In genomic region chr21:46324390-46325072, GRCh38 we compare ENCODE assay signal across 8 cellular contexts. TPM values are rescaled to one million over a fixed set of nuclear protein-coding genes. Genes with fewer than 3 reads are reported as not detected.
DNase-seq lines count a peak whose midpoint lies in the region; ATAC-seq and TF ChIP-seq lines count a peak whose summit lies in the region.

No MANE protein-coding gene starts in this region.

- H3K36me3 Mint-ChIP-seq in immature natural killer cell: peaks cover 3 to 12% (median 10%) of the 10 kb centered on the region in 3 donors

- CTCF ChIA-PET in A673 (lab: Charles Lee): interaction anchor here (0.6 kb wide), 1 partner anchor 352 kb away, joined by 4 read pairs; no protein-coding TSS in a partner anchor

- peaks cover 30 to 35% of the 10 kb centered on the region in 2 donors for H3K4me1 Mint-ChIP-seq in immature natural killer cell

- ATAC-seq in GM18520 (IDR thresholded peaks at IDR 0.05; ENCODE audit: unreplicated experiment): peak; percentile 25
- ATAC-seq in HG03045 (IDR thresholded peaks at IDR 0.05; ENCODE audit: unreplicated experiment): peak; percentile 59

- peak overlapping the region; percentile 98 for H2AFZ ChIP-seq in smooth muscle cell (ENCODE audit: low read depth)

- H3K27ac ChIP-seq in A673 (ENCODE audit: low read depth, low read length, poor library complexity, severe bottlenecking) (peak overlapping the region; percentile 100), VCaP (peak overlapping the region; percentile 99), breast epithelium (peak overlapping the region; percentile 95 to 96), smooth muscle cell (ENCODE audit: low read depth) (peak overlapping the region; percentile 99)

- H3K4me1 ChIP-seq in A673 (ENCODE audit: insufficient read depth, low read length, poor library complexity, severe bottlenecking) (peaks cover 27% of the 10 kb centered on the region), breast epithelium (peaks cover 3 to 11% of the 10 kb centered on the region in 2 donors), smooth muscle cell (ENCODE audit: low read depth) (peaks cover 22% of the 10 kb centered on the region)

- BruUV-seq in A673 (replicated peaks; lab: Mats Ljungman, UMichigan): no TSS peak

- peaks cover 15% of the 10 kb centered on the region for H3F3A ChIP-seq in smooth muscle cell (ENCODE audit: low read depth)

- H3K4me3 ChIP-seq in A673 (ENCODE audit: low read depth, low read length, poor library complexity, severe bottlenecking) (peak overlapping the region; percentile 89), breast epithelium (peak overlapping the region; percentile 76 to 98 (median 80)), smooth muscle cell (peak overlapping the region; percentile 99)

- H3K4me3 Mint-ChIP-seq in immature natural killer cell: peak overlapping the region; percentile 95 to 98 (median 96)

- no peaks in the 10 kb centered on the region for H3K9me3 ChIP-seq in A673 (ENCODE audit: low read depth, low read length, poor library complexity, severe bottlenecking)
- H3K9me3 ChIP-seq in breast epithelium: no peaks in the 10 kb centered on the region
- H3K9me3 ChIP-seq in smooth muscle cell (replicated peaks; ENCODE audit: low read depth): no peaks in the 10 kb centered on the region

- H3K4me2 ChIP-seq in smooth muscle cell: peak overlapping the region; percentile 99

- H3K36me3 ChIP-seq in A673 (ENCODE audit: insufficient read depth, low read length, poor library complexity, severe bottlenecking) (peaks cover 28% of the 10 kb centered on the region), breast epithelium (no peaks in the 10 kb centered on the region), smooth muscle cell (ENCODE audit: low read depth) (no peaks in the 10 kb centered on the region)

- no peaks in the 10 kb centered on the region for H4K20me1 ChIP-seq in smooth muscle cell (ENCODE audit: low read depth)

- WGBS in smooth muscle cell (ENCODE audit: low lambda C conversion rate): under 1% methylated on average over 27 of the region's 98 CpGs

- peak overlapping the region; percentile 99 for H3K9ac ChIP-seq in smooth muscle cell (ENCODE audit: low read depth)

- DNase-seq in A673 (ENCODE audit: low spot score) (peak; percentile 89), NCI-H2171 (lab: John Stamatoyannopoulos, UW) (peak; percentile 84), breast epithelium (ENCODE audit: low spot score in 2 of 2) (peak; percentile 80 to 85), immature natural killer cell (peak; percentile 87 to 91 (median 90)), smooth muscle cell (lab: John Stamatoyannopoulos, UW; ENCODE audit: unreplicated experiment) (peak; percentile 81)

- peak overlapping the region in 4 of 6 donors; percentile 96 to 99 (median 98) for H3K27ac Mint-ChIP-seq in immature natural killer cell

- no peak for TF ChIP-seq CTCF in A673 (conservative IDR thresholded peaks at IDR 0.05; ENCODE audit: low read depth, low read length)
- TF ChIP-seq CTCF in VCaP (conservative IDR thresholded peaks at IDR 0.05): no peak; the same call in 1 of the 2 replicates
- no peak for TF ChIP-seq CTCF in breast epithelium (IDR thresholded peaks at IDR 0.05)
- no peak for TF ChIP-seq CTCF in smooth muscle cell (IDR thresholded peaks at IDR 0.05; ENCODE audit: borderline replicate concordance, insufficient read depth, poor library complexity, severe bottlenecking)

- H3K9me3 Mint-ChIP-seq in immature natural killer cell: no peaks in the 10 kb centered on the region

- intact Hi-C loops in A673 (cut with micrococcal nuclease; ENCODE audit: unreplicated experiment): loop anchor here (5.0 kb wide), 1 partner anchor 97 kb away; the partner anchor contains the start of gene LSS
- intact Hi-C loops in breast epithelium (cut with DNase I; ENCODE audit: low total_unique reads): no loop called here

- no peaks in the 10 kb centered on the region for H3K27me3 ChIP-seq in A673 (replicated peaks; ENCODE audit: insufficient read depth, low read depth, low read length, poor library complexity)
- H3K27me3 ChIP-seq in breast epithelium: no peaks in the 10 kb centered on the region
- no peaks in the 10 kb centered on the region for H3K27me3 ChIP-seq in smooth muscle cell (ENCODE audit: low read depth)

- no peak for TF ChIP-seq POLR2A in breast epithelium (IDR thresholded peaks at IDR 0.05)

- H3K27me3 Mint-ChIP-seq in immature natural killer cell (ENCODE audit: low read depth in 3 of 3): peaks cover 7 to 16% (median 12%) of the 10 kb centered on the region in 3 donors

- POLR2A ChIA-PET in A673 (lab: Charles Lee; ENCODE audit: low non-redundant PET): interaction anchor here (0.6 kb wide), 1 partner anchor 128 kb away, joined by 4 read pairs; no protein-coding TSS in a partner anchor

- H3K79me2 ChIP-seq in smooth muscle cell (ENCODE audit: low read depth): peaks cover 66% of the 10 kb centered on the region

RNA-seq across cellular contexts. Expression of gene PCNT, which starts 0.6 kb away (rescaled TPM):
- total RNA-seq in A673 (2021) (66.4 and 73.7 TPM in 2 replicates), breast epithelium (10 to 100 TPM; 25.2 to 31.0 (median 28.5) TPM), smooth muscle cell (9.3 and 13.1 TPM in 2 replicates)
- polyA plus RNA-seq in immature natural killer cell (10 to 100 TPM in 1 of 3 donors, 1 to 10 TPM in 2; 2.9 to 47.0 (median 6.5) TPM), smooth muscle cell (10.8 and 19.1 TPM in 2 replicates)

RNA-seq across cellular contexts. Expression of gene C21orf58, which starts 0.9 kb away (rescaled TPM):
- total RNA-seq in A673 (2021) (41.2 and 51.0 TPM in 2 replicates), breast epithelium (1 to 10 TPM in 2 of 3 donors, under 1 TPM in 1; 0.96 to 2.9 (median 2.6) TPM), smooth muscle cell (2.1 and 4.5 TPM in 2 replicates)
- polyA plus RNA-seq in immature natural killer cell (1 to 10 TPM in 1 of 3 donors, under 1 TPM in 2; 0.53 to 1.2 (median 0.91) TPM), smooth muscle cell (3.9 and 4.9 TPM in 2 replicates)

RNA-seq across cellular contexts. Expression of gene YBEY, which starts 38.4 kb away (rescaled TPM):
- total RNA-seq in A673 (2021): 18.8 and 24.2 TPM in 2 replicates
- total RNA-seq in breast epithelium: 10 to 100 TPM; 15.4 to 22.8 (median 17.3) TPM
- 10 to 100 TPM; 14.2 to 23.5 (median 22.1) TPM for polyA plus RNA-seq in immature natural killer cell
- total RNA-seq in smooth muscle cell: 20.3 and 31.1 TPM in 2 replicates
- 22.0 and 24.1 TPM in 2 replicates for polyA plus RNA-seq in smooth muscle cell

RNA-seq across cellular contexts. Expression of gene MCM3AP, which starts 39.1 kb away (rescaled TPM):
- total RNA-seq in A673 (2021): 121 and 125 TPM in 2 replicates
- total RNA-seq in breast epithelium: 10 to 100 TPM; 91.5 to 100.0 (median 99.2) TPM
- 10 to 100 TPM; 25.9 to 55.3 (median 28.5) TPM for polyA plus RNA-seq in immature natural killer cell
- total RNA-seq in smooth muscle cell: 51.5 and 61.6 TPM in 2 replicates
- polyA plus RNA-seq in smooth muscle cell: 38.4 and 39.2 TPM in 2 replicates

Comparison
In these comparisons a context has a peak if more than half of its experiments do, and no peak if none do; other contexts are left out.
1. Peak in every context shown above with its lines: DNase-seq, ATAC-seq, H3K4me3 ChIP-seq and H3K27ac ChIP-seq.